ENCODE assay signal across 17 cellular contexts in genomic region chr6:25025248-25025918, GRCh38.
A peak's percentile ranks its signal among the peaks of the same experiment; 100 is the strongest.
DNase-seq lines count a peak whose midpoint lies in the region; ATAC-seq and TF ChIP-seq lines count a peak whose summit lies in the region.
"Had no signal": no experiment of that assay in that cellular context is flagged by ENCODE, and none has a peak within 500 bp of the region (broad histone marks: within the 10 kb centered on the region; RNA-seq: fewer than 3 reads in every experiment).

No MANE protein-coding gene starts in this region.

- H3K4me1 ChIP-seq in ACC112 (ENCODE audit: control insufficient read depth, insufficient read depth, low read length, unreplicated experiment) (peaks cover 7% of the 10 kb centered on the region), body of pancreas (no peaks in the 10 kb centered on the region), gastroesophageal sphincter (no peaks in the 10 kb centered on the region)
- peaks cover 47% of the 10 kb centered on the region for H3K4me1 ChIP-seq in CD4-positive, CD25-positive, alpha-beta regulatory T cell (ENCODE audit: control insufficient read depth, insufficient read depth, low read length, poor library complexity, severe bottlenecking)

- H3K4me3 Mint-ChIP-seq in CD4-positive, CD25-positive, alpha-beta regulatory T cell, result peak overlapping the region; percentile 64 to 84 (median 77)
- H3K4me3 Mint-ChIP-seq in dendritic cell treated with granulocyte-macrophage colony-stimulating factor and Interleukin-4, amounts not matched to agents 40 ng/mL and 50 ng/mL, for 4 days, result no peak overlapping the region

- peaks cover 30 to 82% (median 60%) of the 10 kb centered on the region in 4 donors for H3K4me1 Mint-ChIP-seq in CD4-positive, CD25-positive, alpha-beta regulatory T cell
- peaks cover 18% of the 10 kb centered on the region for H3K4me1 Mint-ChIP-seq in dendritic cell treated with granulocyte-macrophage colony-stimulating factor and Interleukin-4, amounts not matched to agents 40 ng/mL and 50 ng/mL, for 4 days (ENCODE audit: low read depth)

- H3K4me3 ChIP-seq in ACC112 (ENCODE audit: low read depth, low read length) (no peak overlapping the region), body of pancreas (no peak overlapping the region), gastroesophageal sphincter (no peak overlapping the region)
- H3K4me3 ChIP-seq in CD4-positive, CD25-positive, alpha-beta regulatory T cell (ENCODE audit: low read depth, low read length), result peak overlapping the region; percentile 73
- H3K4me3 ChIP-seq: coronary artery, ovary, skin epidermis had no signal

- H3K27me3 ChIP-seq in ACC112 (ENCODE audit: insufficient read depth, low read length), result no peaks in the 10 kb centered on the region
- no peaks in the 10 kb centered on the region for H3K27me3 ChIP-seq in CD4-positive, CD25-positive, alpha-beta regulatory T cell (ENCODE audit: control insufficient read depth, insufficient read depth, low read length)
- no peaks in the 10 kb centered on the region for H3K27me3 ChIP-seq in body of pancreas
- no peaks in the 10 kb centered on the region for H3K27me3 ChIP-seq in gastroesophageal sphincter
- H3K27me3 ChIP-seq: ovary had no signal

- H2AFZ ChIP-seq in ACC112 (ENCODE audit: low read length, unreplicated experiment), result peak overlapping the region; percentile 44

- no peaks in the 10 kb centered on the region for H3K79me2 ChIP-seq in ACC112 (ENCODE audit: control insufficient read depth, insufficient read depth, low read length, unreplicated experiment)

- whole genome bisulfite sequencing in body of pancreas, 2 donors, result 59 to 67% methylated on average over 4 of the region's 4 CpGs
- WGBS in gastroesophageal sphincter (ENCODE audit: low coverage in 1 of 2), 2 donors, result 64 to 78% methylated on average over 2 to 4 of the region's 4 CpGs

- no peak for ATAC-seq in CD4-positive, CD25-positive, alpha-beta regulatory T cell (ENCODE audit: low read depth in 2 of 2)
- ATAC-seq in body of pancreas, result no peak
- no peak for ATAC-seq in gastroesophageal sphincter

- TF ChIP-seq EP300 in gastroesophageal sphincter (IDR thresholded peaks at IDR 0.05), result no peak

- peak overlapping the region; percentile 91 to 94 (median 92) for H3K27ac Mint-ChIP-seq in CD4-positive, CD25-positive, alpha-beta regulatory T cell
- peak overlapping the region; percentile 64 for H3K27ac Mint-ChIP-seq in dendritic cell treated with granulocyte-macrophage colony-stimulating factor and Interleukin-4, amounts not matched to agents 40 ng/mL and 50 ng/mL, for 4 days

- H3K9me3 ChIP-seq in CD4-positive, CD25-positive, alpha-beta regulatory T cell (ENCODE audit: control insufficient read depth in 2 of 2, low read length in 2 of 2), result no peaks in the 10 kb centered on the region
- H3K9me3 ChIP-seq in body of pancreas, result peaks cover 0 to 3% (median 0%) of the 10 kb centered on the region in 3 donors
- no peaks in the 10 kb centered on the region for H3K9me3 ChIP-seq in gastroesophageal sphincter
- H3K9me3 ChIP-seq: ovary had no signal

- H3K27ac ChIP-seq in ACC112 (ENCODE audit: low read depth, low read length) (no peak overlapping the region), body of pancreas (no peak overlapping the region), gastroesophageal sphincter (no peak overlapping the region)
- H3K27ac ChIP-seq in CD4-positive, CD25-positive, alpha-beta regulatory T cell (ENCODE audit: insufficient read depth, low read length, poor library complexity, severe bottlenecking), result peak overlapping the region; percentile 83
- H3K27ac ChIP-seq: C4-2B, coronary artery, ovary had no signal

- intact Hi-C loops in dendritic cell treated with granulocyte-macrophage colony-stimulating factor and Interleukin-4, amounts not matched to agents 40 ng/mL and 50 ng/mL, for 4 days (cut with micrococcal nuclease), result no loop called here
- intact Hi-C loops in body of pancreas (cut with DNase I), result no loop called here

- no peak for TF ChIP-seq CTCF in body of pancreas (IDR thresholded peaks at IDR 0.05)
- TF ChIP-seq CTCF in gastroesophageal sphincter (IDR thresholded peaks at IDR 0.05), result no peak
- TF ChIP-seq CTCF in GM13976 (IDR thresholded peaks at IDR 0.05; ENCODE audit: borderline replicate concordance, control extremely low read depth, extremely low read depth, insufficient read depth, missing control alignments), result no peak

- H3K36me3 Mint-ChIP-seq in CD4-positive, CD25-positive, alpha-beta regulatory T cell, result peaks cover 23% of the 10 kb centered on the region
- H3K36me3 Mint-ChIP-seq in dendritic cell treated with granulocyte-macrophage colony-stimulating factor and Interleukin-4, amounts not matched to agents 40 ng/mL and 50 ng/mL, for 4 days (ENCODE audit: low read depth), result no peaks in the 10 kb centered on the region

- in situ Hi-C loops in GM13976 (cut with MboI; ENCODE audit: low sequenced_read_pairs, unreplicated experiment), result no loop called here

- no peak for DNase-seq in CD4-positive, CD25-positive, alpha-beta regulatory T cell
- DNase-seq in RPMI8226 (peak; percentile 11), body of pancreas (no peak), GM13976 (ENCODE audit: low spot score) (no peak)
- DNase-seq in stimulated activated naive CD4-positive, alpha-beta T cell treated with Interleukin-2 at 50 U/mL for 16 hours (lab: John Stamatoyannopoulos, UW), result no peak
- DNase-seq: activated CD8-positive, alpha-beta memory T cell treated with anti-CD3 and anti-CD28 coated beads, Interleukin-2, amount 50 U/mL, for 4 hours; islet precursor cell; midbrain; NCI-H1092 treated with DMSO at 0.1 percent for 48 hours; ovary; Right ventricle myocardium superior had no signal

- no peaks in the 10 kb centered on the region for H3K9me3 Mint-ChIP-seq in CD4-positive, CD25-positive, alpha-beta regulatory T cell
- no peaks in the 10 kb centered on the region for H3K9me3 Mint-ChIP-seq in dendritic cell treated with granulocyte-macrophage colony-stimulating factor and Interleukin-4, amounts not matched to agents 40 ng/mL and 50 ng/mL, for 4 days

- no peak for TF ChIP-seq POLR2A in body of pancreas (IDR thresholded peaks at IDR 0.05)
- TF ChIP-seq POLR2A in gastroesophageal sphincter (IDR thresholded peaks at IDR 0.05), result no peak

- no peaks in the 10 kb centered on the region for H3K27me3 Mint-ChIP-seq in CD4-positive, CD25-positive, alpha-beta regulatory T cell
- H3K27me3 Mint-ChIP-seq in dendritic cell treated with granulocyte-macrophage colony-stimulating factor and Interleukin-4, amounts not matched to agents 40 ng/mL and 50 ng/mL, for 4 days, result no peaks in the 10 kb centered on the region

- H3K36me3 ChIP-seq in ACC112 (ENCODE audit: insufficient read depth, low read length) (no peaks in the 10 kb centered on the region), body of pancreas (replicated peaks in 1 of 2; ENCODE audit: insufficient read depth in 1 of 2, low read depth in 2 of 2) (no peaks in the 10 kb centered on the region), gastroesophageal sphincter (no peaks in the 10 kb centered on the region)
- peaks cover 25% of the 10 kb centered on the region for H3K36me3 ChIP-seq in CD4-positive, CD25-positive, alpha-beta regulatory T cell (ENCODE audit: control insufficient read depth, insufficient read depth, low read length)
- H3K36me3 ChIP-seq: ovary had no signal
